In the genomic region with DNA sequence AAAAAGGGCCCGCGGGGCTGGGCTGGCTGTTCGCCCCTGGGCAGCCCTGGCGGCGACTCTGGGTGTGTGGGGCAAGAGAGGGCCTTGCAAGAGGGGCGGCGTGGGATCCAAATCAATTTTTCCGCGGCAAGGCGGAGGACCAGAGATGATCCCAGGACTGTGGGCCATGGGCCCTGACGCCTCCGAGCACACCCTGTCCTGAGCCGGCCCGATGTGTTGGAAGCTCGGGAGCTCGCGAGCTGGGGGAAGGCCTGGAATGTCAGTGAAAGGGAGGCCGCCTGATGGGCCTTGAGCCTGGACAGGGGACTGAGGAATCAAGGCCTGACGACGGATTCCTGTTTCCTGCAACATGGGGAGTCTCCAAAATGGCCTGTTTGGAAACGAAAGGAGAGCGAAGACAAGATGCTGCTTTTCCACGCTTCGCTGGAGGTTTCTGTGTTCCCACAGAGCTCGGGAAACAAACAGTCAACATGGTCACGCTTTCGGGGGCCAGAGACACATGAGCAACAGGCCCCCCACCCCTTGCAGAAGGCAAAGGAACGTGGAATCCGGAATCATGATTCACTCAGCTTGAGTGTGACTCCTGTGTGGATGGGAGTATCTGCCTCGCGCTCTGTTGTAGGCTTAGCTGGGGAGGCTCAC, we compare ENCODE assay signal across 2 cellular contexts.
TF ChIP-seq lines count a peak whose summit lies in the region.

No MANE protein-coding gene starts in this region.

TF ChIP-seq in SK-N-SH, 30 proteins besides CTCF, POLR2A, EP300 and RAD21 (continued from another document):
- TF ChIP-seq ZBTB33 (IDR thresholded peaks at IDR 0.05; ENCODE audit: borderline replicate concordance, low read depth) (no peak), FOSL2 (IDR thresholded peaks at IDR 0.05; ENCODE audit: borderline replicate concordance, low read depth) (no peak), JUND (IDR thresholded peaks at IDR 0.05) (no peak), RCOR1 (IDR thresholded peaks at IDR 0.05; ENCODE audit: low read length) (no peak), FOXJ3 (CRISPR knock-in tag; IDR thresholded peaks at IDR 0.05) (no peak), SIN3A (IDR thresholded peaks at IDR 0.05; ENCODE audit: borderline replicate concordance, low read depth, low read length) (no peak), GABPA (IDR thresholded peaks at IDR 0.05; ENCODE audit: low read depth) (no peak)

TF ChIP-seq in SK-N-SH treated with all-trans-retinoic acid at 6 μM for 48 hours, 23 proteins besides CTCF, POLR2A, EP300 and RAD21 (continued from another document):
- TF ChIP-seq, protein P1, sequence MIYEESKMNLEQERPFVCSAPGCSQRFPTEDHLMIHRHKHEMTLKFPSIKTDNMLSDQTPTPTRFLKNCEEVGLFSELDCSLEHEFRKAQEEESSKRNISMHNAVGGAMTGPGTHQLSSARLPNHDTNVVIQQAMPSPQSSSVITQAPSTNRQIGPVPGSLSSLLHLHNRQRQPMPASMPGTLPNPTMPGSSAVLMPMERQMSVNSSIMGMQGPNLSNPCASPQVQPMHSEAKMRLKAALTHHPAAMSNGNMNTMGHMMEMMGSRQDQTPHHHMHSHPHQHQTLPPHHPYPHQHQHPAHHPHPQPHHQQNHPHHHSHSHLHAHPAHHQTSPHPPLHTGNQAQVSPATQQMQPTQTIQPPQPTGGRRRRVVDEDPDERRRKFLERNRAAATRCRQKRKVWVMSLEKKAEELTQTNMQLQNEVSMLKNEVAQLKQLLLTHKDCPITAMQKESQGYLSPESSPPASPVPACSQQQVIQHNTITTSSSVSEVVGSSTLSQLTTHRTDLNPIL (CRISPR knock-in tag; IDR thresholded peaks at IDR 0.05; ENCODE audit: low read depth) = no peak
- no peak for TF ChIP-seq TCF4 (CRISPR knock-in tag; IDR thresholded peaks at IDR 0.05; ENCODE audit: borderline replicate concordance)
